In genomic region chr10:77118603-77119282, GRCh38 we compare ENCODE assay signal across 20 cellular contexts.
"Had no signal": no experiment of that assay in that cellular context is flagged by ENCODE, and none has a peak within 500 bp of the region (broad histone marks: within the 10 kb centered on the region; RNA-seq: fewer than 3 reads in every experiment).

No MANE protein-coding gene starts in this region.

- H3K9me3 Mint-ChIP-seq: naive B cell; nephron; stimulated activated naive B cell treated with anti-CD40 and anti-IgM and Interleukin-4, amounts not matched to agents 10 μg/mL and 1 μg/mL and 100 μg/mL, for 72 hours had no signal

- H3K4me3 ChIP-seq: coronary artery, gastrocnemius medialis, heart right ventricle, prostate gland, sigmoid colon, skin epidermis, upper lobe of left lung, uterus had no signal

- H3K9ac ChIP-seq: parathyroid adenoma had no signal

- H3K9me3 ChIP-seq: gastrocnemius medialis, heart right ventricle, prostate gland, sigmoid colon, upper lobe of left lung, uterus had no signal

- H3K4me1 Mint-ChIP-seq: naive B cell; stimulated activated naive B cell treated with anti-CD40 and anti-IgM and Interleukin-4, amounts not matched to agents 10 μg/mL and 1 μg/mL and 100 μg/mL, for 72 hours had no signal

- H2AFZ ChIP-seq: parathyroid adenoma had no signal

- DNase-seq: effector CD4-positive, alpha-beta T cell; gastrocnemius medialis; heart right ventricle; hypothalamus; kidney glomerular epithelial cell; mesendoderm; naive B cell; occipital lobe; sigmoid colon; stimulated activated CD4-positive, alpha-beta T cell treated with anti-CD3 and anti-CD28 coated beads, Interleukin-2, amount 100 ng/mL, for 24 hours; stimulated activated CD4-positive, alpha-beta T cell treated with anti-CD3 and anti-CD28 coated beads, Interleukin-4, amount 100 ng/mL, for 4 hours; stimulated activated naive B cell treated with anti-CD40 and anti-IgM and Interleukin-4, amounts not matched to agents 10 μg/mL and 1 μg/mL and 100 μg/mL, for 72 hours; upper lobe of left lung; uterus had no signal

- H3K4me1 ChIP-seq: gastrocnemius medialis, heart right ventricle, parathyroid adenoma, prostate gland had no signal

- H3K36me3 Mint-ChIP-seq: naive B cell; stimulated activated naive B cell treated with anti-CD40 and anti-IgM and Interleukin-4, amounts not matched to agents 10 μg/mL and 1 μg/mL and 100 μg/mL, for 72 hours had no signal

- ATAC-seq: esophagus mucosa; gastrocnemius medialis; heart right ventricle; stimulated activated naive B cell treated with anti-CD40 and anti-IgM and Interleukin-4, amounts not matched to agents 10 μg/mL and 1 μg/mL and 100 μg/mL, for 72 hours had no signal

- H3K36me3 ChIP-seq: gastrocnemius medialis, heart right ventricle, prostate gland, sigmoid colon, upper lobe of left lung, uterus had no signal

- H3K4me3 Mint-ChIP-seq: naive B cell; nephron; stimulated activated naive B cell treated with anti-CD40 and anti-IgM and Interleukin-4, amounts not matched to agents 10 μg/mL and 1 μg/mL and 100 μg/mL, for 72 hours had no signal

- H3K27ac ChIP-seq: coronary artery, gastrocnemius medialis, heart right ventricle, parathyroid adenoma, prostate gland, sigmoid colon, skin epidermis, upper lobe of left lung, uterus had no signal

- H3K27me3 ChIP-seq: gastrocnemius medialis, sigmoid colon, upper lobe of left lung, uterus had no signal

- H3K27ac Mint-ChIP-seq: naive B cell; stimulated activated naive B cell treated with anti-CD40 and anti-IgM and Interleukin-4, amounts not matched to agents 10 μg/mL and 1 μg/mL and 100 μg/mL, for 72 hours had no signal
